Comparison of ENCODE assay signal across 8 cellular contexts in genomic region chr16:83215417-83216001, GRCh38.
A peak's percentile ranks its signal among the peaks of the same experiment; 100 is the strongest.
DNase-seq lines count a peak whose midpoint lies in the region; ATAC-seq and TF ChIP-seq lines count a peak whose summit lies in the region.

No MANE protein-coding gene starts in this region.

- DNase-seq in heart right ventricle, result peak in 1 of 2 donors; percentile 18
- DNase-seq in left ventricle myocardium superior, result no peak
- peak; percentile 70 for DNase-seq in OCI-M1 (lab: John Stamatoyannopoulos, UW)
- DNase-seq in activated naive CD8-positive, alpha-beta T cell treated with anti-CD3 and anti-CD28 coated beads for 36 hours, result peak; percentile 44
- DNase-seq in left colon, result peak in 1 of 2 donors; percentile 49
- DNase-seq in stimulated activated naive CD4-positive, alpha-beta T cell treated with Interleukin-2 at 50 U/mL for 16 hours (lab: John Stamatoyannopoulos, UW), result peak; percentile 9
- no peak for DNase-seq in central memory CD4-positive, alpha-beta T cell

- peak; percentile 27 to 67 (median 43) for TF ChIP-seq CTCF in heart right ventricle (IDR thresholded peaks at IDR 0.05)

- H3K27me3 Mint-ChIP-seq in activated naive CD8-positive, alpha-beta T cell treated with anti-CD3 and anti-CD28 coated beads for 36 hours, result peaks cover 3% of the 10 kb centered on the region
- no peaks in the 10 kb centered on the region for H3K27me3 Mint-ChIP-seq in stimulated activated memory B cell treated with anti-CD40 and anti-IgM and Interleukin-4, amounts not matched to agents 10 μg/mL and 1 μg/mL and 100 μg/mL, for 72 hours

- WGBS in heart right ventricle, 2 donors, result 46 to 49% methylated on average over 9 of the region's 9 CpGs

- peaks cover 0 to 8% (median 0%) of the 10 kb centered on the region in 9 donors for H3K36me3 ChIP-seq in heart right ventricle

- H3K9me3 ChIP-seq in heart right ventricle, result peaks cover 0 to 7% (median 0%) of the 10 kb centered on the region in 11 donors

- H3K4me3 Mint-ChIP-seq in activated naive CD8-positive, alpha-beta T cell treated with anti-CD3 and anti-CD28 coated beads for 36 hours, result no peak overlapping the region
- H3K4me3 Mint-ChIP-seq in stimulated activated memory B cell treated with anti-CD40 and anti-IgM and Interleukin-4, amounts not matched to agents 10 μg/mL and 1 μg/mL and 100 μg/mL, for 72 hours, result no peak overlapping the region

- intact Hi-C loops in heart right ventricle (cut with DNase I) (loop anchor here in 2 of 10 donors (5.0 to 10.0 kb wide), 2 partner anchors 611 to 953 kb away; no protein-coding TSS in a partner anchor), left ventricle myocardium superior (cut with micrococcal nuclease) (no loop called here), left colon (cut with DNase I, micrococcal nuclease) (no loop called here)

- H3K27ac ChIP-seq in heart right ventricle, result no peak overlapping the region

- ATAC-seq in heart right ventricle (no peak), left ventricle myocardium superior (no peak), left colon (peak; percentile 61)
- ATAC-seq in stimulated activated memory B cell treated with anti-CD40 and anti-IgM and Interleukin-4, amounts not matched to agents 10 μg/mL and 1 μg/mL and 100 μg/mL, for 72 hours, result no peak

- no peaks in the 10 kb centered on the region for H3K27me3 ChIP-seq in heart right ventricle

- H3K4me3 ChIP-seq in heart right ventricle, result no peak overlapping the region

- H3K36me3 Mint-ChIP-seq in activated naive CD8-positive, alpha-beta T cell treated with anti-CD3 and anti-CD28 coated beads for 36 hours, result no peaks in the 10 kb centered on the region
- H3K36me3 Mint-ChIP-seq in stimulated activated memory B cell treated with anti-CD40 and anti-IgM and Interleukin-4, amounts not matched to agents 10 μg/mL and 1 μg/mL and 100 μg/mL, for 72 hours, result no peaks in the 10 kb centered on the region

- H3K4me1 ChIP-seq in heart right ventricle, result peaks cover 0 to 8% (median 0%) of the 10 kb centered on the region in 9 donors

- no peaks in the 10 kb centered on the region for H3K4me1 Mint-ChIP-seq in activated naive CD8-positive, alpha-beta T cell treated with anti-CD3 and anti-CD28 coated beads for 36 hours
- no peaks in the 10 kb centered on the region for H3K4me1 Mint-ChIP-seq in stimulated activated memory B cell treated with anti-CD40 and anti-IgM and Interleukin-4, amounts not matched to agents 10 μg/mL and 1 μg/mL and 100 μg/mL, for 72 hours

- H3K9me3 Mint-ChIP-seq in activated naive CD8-positive, alpha-beta T cell treated with anti-CD3 and anti-CD28 coated beads for 36 hours, result peaks cover 4% of the 10 kb centered on the region
- peaks cover 3% of the 10 kb centered on the region for H3K9me3 Mint-ChIP-seq in stimulated activated memory B cell treated with anti-CD40 and anti-IgM and Interleukin-4, amounts not matched to agents 10 μg/mL and 1 μg/mL and 100 μg/mL, for 72 hours

- H3K27ac Mint-ChIP-seq in activated naive CD8-positive, alpha-beta T cell treated with anti-CD3 and anti-CD28 coated beads for 36 hours, result no peak overlapping the region
- H3K27ac Mint-ChIP-seq in stimulated activated memory B cell treated with anti-CD40 and anti-IgM and Interleukin-4, amounts not matched to agents 10 μg/mL and 1 μg/mL and 100 μg/mL, for 72 hours, result no peak overlapping the region

Comparison
In these comparisons a context has a peak if more than half of its experiments do, and no peak if none do; other contexts are left out.
1. DNase-seq: peak in OCI-M1 (single experiment), activated naive CD8-positive, alpha-beta T cell treated with anti-CD3 and anti-CD28 coated beads for 36 hours (single experiment) and stimulated activated naive CD4-positive, alpha-beta T cell treated with Interleukin-2 at 50 U/mL for 16 hours (single experiment); none in left ventricle myocardium superior (single experiment) and central memory CD4-positive, alpha-beta T cell (single experiment).